In genomic region chr1:43979261-43979527, GRCh38 we compare ENCODE assay signal across 7 cellular contexts. TPM values are rescaled to one million over a fixed set of nuclear protein-coding genes. Genes with fewer than 3 reads are reported as not detected.
A peak's percentile ranks its signal among the peaks of the same experiment; 100 is the strongest.
DNase-seq lines count a peak whose midpoint lies in the region; ATAC-seq and TF ChIP-seq lines count a peak whose summit lies in the region.
"Had no signal": no experiment of that assay in that cellular context is flagged by ENCODE, and none has a peak within 500 bp of the region (broad histone marks: within the 10 kb centered on the region; RNA-seq: fewer than 3 reads in every experiment).

No MANE protein-coding gene starts in this region.

- peak overlapping the region; percentile 54 for H3K9ac ChIP-seq in ES-I3 (ENCODE audit: low read depth, low read length)

- TF ChIP-seq POLR2A in body of pancreas (IDR thresholded peaks at IDR 0.05) = no peak

- H3K27me3 ChIP-seq in body of pancreas (no peaks in the 10 kb centered on the region), neutrophil (peaks cover 13% of the 10 kb centered on the region)

- H3K27ac ChIP-seq in body of pancreas = peak overlapping the region; percentile 73 to 83 (median 77)
- H3K27ac ChIP-seq in neutrophil = no peak overlapping the region

- H3K9me3 ChIP-seq in ES-I3 (ENCODE audit: control insufficient read depth, insufficient read depth, low read length) (no peaks in the 10 kb centered on the region), body of pancreas (no peaks in the 10 kb centered on the region), neutrophil (no peaks in the 10 kb centered on the region)

- H3K4me1 ChIP-seq in ES-I3 (ENCODE audit: insufficient read depth, low read length) (peaks cover 12% of the 10 kb centered on the region), body of pancreas (peaks cover 54% of the 10 kb centered on the region), neutrophil (ENCODE audit: control insufficient read depth in 1 of 2, insufficient read depth in 1 of 2, low read depth in 1 of 2, low read length in 1 of 2) (peaks cover 80 to 83% of the 10 kb centered on the region in 2 experiments)

- ATAC-seq in body of pancreas = no peak
- no peak for ATAC-seq in HG03565 (IDR thresholded peaks at IDR 0.05; ENCODE audit: unreplicated experiment)

- H3K4me3 ChIP-seq in body of pancreas (peak overlapping the region; percentile 52 to 66), neutrophil (ENCODE audit: low read depth in 1 of 2, low read length in 1 of 2) (peak overlapping the region; percentile 26 to 64)

- TF ChIP-seq CTCF in body of pancreas (IDR thresholded peaks at IDR 0.05) (no peak), neutrophil (IDR thresholded peaks at IDR 0.05) (no peak)

- WGBS in body of pancreas, 2 donors = 0% methylated on average over 42 of the region's 45 CpGs; no CpG with 5 or more reads in 1 of the 2 donors

- intact Hi-C loops in body of pancreas (cut with DNase I) = no loop called here

- no peak for DNase-seq in body of pancreas
- no peak for DNase-seq in CD1c-positive myeloid dendritic cell (ENCODE audit: extremely low spot score)
- DNase-seq in DMS114 treated with DMSO at 0.1 percent for 48 hours (lab: John Stamatoyannopoulos, UW; ENCODE audit: unreplicated experiment) = no peak
- DNase-seq: NCI-H2107 had no signal

- H3K36me3 ChIP-seq in ES-I3 (ENCODE audit: insufficient read depth, low read length) (peaks cover 13% of the 10 kb centered on the region), body of pancreas (replicated peaks in 1 of 2; ENCODE audit: insufficient read depth in 1 of 2, low read depth in 2 of 2) (peaks cover 0 to 4% of the 10 kb centered on the region in 2 donors), neutrophil (peaks cover 30% of the 10 kb centered on the region)

RNA-seq across cellular contexts. Expression of gene B4GALT2, which starts 0.2 kb away (rescaled TPM):
- total RNA-seq in body of pancreas = 10 to 100 TPM; 18.2 to 29.3 TPM

RNA-seq across cellular contexts. Expression of gene ATP6V0B, which starts 4.4 kb away (rescaled TPM):
- total RNA-seq in body of pancreas = 100 to 1,000 TPM in 1 of 2 donors, 10 to 100 TPM in 1; 73.5 to 103 TPM

RNA-seq across cellular contexts. Expression of gene DPH2, which starts 9.4 kb away (rescaled TPM):
- 10 to 100 TPM; 25.4 to 35.3 TPM for total RNA-seq in body of pancreas

RNA-seq across cellular contexts. Expression of gene CCDC24, which starts 12.2 kb away (rescaled TPM):
- 10 to 100 TPM in 1 of 2 donors, 1 to 10 TPM in 1; 6.7 to 21.1 TPM for total RNA-seq in body of pancreas

RNA-seq across cellular contexts. Expression of gene IPO13, which starts 32.4 kb away (rescaled TPM):
- total RNA-seq in body of pancreas = 10 to 100 TPM; 10.4 to 29.3 TPM
